ENCODE assay signal across 22 cellular contexts in the genomic region with DNA sequence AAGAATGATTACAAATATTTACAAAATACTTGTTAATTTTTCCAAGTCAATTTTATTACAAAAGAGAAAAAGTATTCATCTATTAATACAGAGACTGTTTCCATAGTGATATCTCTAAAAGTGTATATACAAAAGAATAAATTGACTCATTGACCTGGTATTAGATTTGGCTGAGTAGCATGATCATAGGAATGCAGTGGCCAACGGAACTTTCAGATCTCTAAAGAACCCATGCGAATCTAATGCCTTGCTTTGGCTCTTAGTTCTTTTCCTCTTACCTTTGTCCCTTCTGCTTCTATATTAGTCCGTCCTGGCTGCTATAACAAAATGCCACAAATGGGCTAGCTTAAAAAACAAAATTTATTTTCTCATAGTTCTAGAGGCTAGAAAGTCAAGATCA.
A peak's percentile ranks its signal among the peaks of the same experiment; 100 is the strongest.
DNase-seq lines count a peak whose midpoint lies in the region; ATAC-seq, FAIRE-seq and TF ChIP-seq lines count a peak whose summit lies in the region.
"Had no signal": no experiment of that assay in that cellular context is flagged by ENCODE, and none has a peak within 500 bp of the region (broad histone marks: within the 10 kb centered on the region; RNA-seq: fewer than 3 reads in every experiment).

No MANE protein-coding gene starts in this region.

- H3K36me3 ChIP-seq in GM23248 (ENCODE audit: low read depth) = no peaks in the 10 kb centered on the region
- H3K36me3 ChIP-seq in kidney (ENCODE audit: control insufficient read depth in 1 of 2, insufficient read depth in 2 of 2, low read length in 2 of 2) = no peaks in the 10 kb centered on the region
- H3K36me3 ChIP-seq in MM.1S (replicated peaks; ENCODE audit: insufficient read depth, low read length) = no peaks in the 10 kb centered on the region
- H3K36me3 ChIP-seq: HAP-1 had no signal

- peak; percentile 13 for DNase-seq in GM23248
- peak; percentile 57 for DNase-seq in choroid plexus epithelial cell (ENCODE audit: low read depth)
- no peak for DNase-seq in kidney
- no peak for DNase-seq in MM.1S
- no peak for DNase-seq in AG08396 (ENCODE audit: low spot score)
- DNase-seq: 8988T; ACHN; C1 segment of cervical spinal cord; Calu3; CD4-positive, alpha-beta memory T cell; COR-L47; DMS53; DMS79 treated with DMSO at 0.1 percent for 48 hours; GOT3; HFFc6 had no signal

- WGBS in GM23248 (ENCODE audit: low coverage in 1 of 2, low lambda C conversion rate in 2 of 2, missing lambda C conversion rate in 2 of 2), 2 experiments = 17 to 22% methylated on average over 3 of the region's 3 CpGs

- H3K4me1 ChIP-seq in GM23248 (ENCODE audit: insufficient read depth) (no peaks in the 10 kb centered on the region), kidney (ENCODE audit: control insufficient read depth in 1 of 2, insufficient read depth in 1 of 2, low read depth in 1 of 2, low read length in 2 of 2) (no peaks in the 10 kb centered on the region), MM.1S (ENCODE audit: low read length) (no peaks in the 10 kb centered on the region)
- H3K4me1 ChIP-seq: A549, HAP-1 had no signal

- no peak for ATAC-seq in HG02610 (IDR thresholded peaks at IDR 0.05; ENCODE audit: unreplicated experiment)
- ATAC-seq: A549 had no signal

- H3K27ac ChIP-seq in GM23248 (no peak overlapping the region), kidney (ENCODE audit: low read depth in 2 of 2, low read length in 2 of 2) (no peak overlapping the region), MM.1S (ENCODE audit: low read length) (no peak overlapping the region)
- H3K27ac ChIP-seq: A549 had no signal

- H3K27me3 ChIP-seq in GM23248 (replicated peaks; ENCODE audit: insufficient read depth) (no peaks in the 10 kb centered on the region), MM.1S (replicated peaks; ENCODE audit: insufficient read depth, low read length) (no peaks in the 10 kb centered on the region)

- H3K4me2 ChIP-seq in GM23248 (ENCODE audit: unreplicated experiment) (no peak overlapping the region), MM.1S (ENCODE audit: low read depth, low read length) (no peak overlapping the region)
- H3K4me2 ChIP-seq: A549 had no signal

- H3K4me3 ChIP-seq in GM23248 (no peak overlapping the region), choroid plexus epithelial cell (ENCODE audit: low read depth, low read length) (no peak overlapping the region), kidney (ENCODE audit: low read length in 2 of 2) (no peak overlapping the region), MM.1S (ENCODE audit: low read length) (no peak overlapping the region)
- H3K4me3 ChIP-seq: A549, HAP-1 had no signal

- H3F3A ChIP-seq in GM23248 (ENCODE audit: insufficient read depth) (no peaks in the 10 kb centered on the region), MM.1S (ENCODE audit: insufficient read depth, low read length) (no peaks in the 10 kb centered on the region)

- H2AFZ ChIP-seq in GM23248 (no peak overlapping the region), MM.1S (ENCODE audit: low read length) (no peak overlapping the region)

- intact Hi-C loops in kidney (cut with DNase I) = no loop called here

- H3K9ac ChIP-seq in GM23248 (no peak overlapping the region), kidney (ENCODE audit: low read length in 2 of 2) (no peak overlapping the region), MM.1S (ENCODE audit: low read length) (no peak overlapping the region)

- H3K79me2 ChIP-seq in GM23248 (ENCODE audit: insufficient read depth) = no peaks in the 10 kb centered on the region
- no peaks in the 10 kb centered on the region for H3K79me2 ChIP-seq in MM.1S (ENCODE audit: low read length)

- H3K9me2 ChIP-seq in GM23248 (ENCODE audit: insufficient read depth) (no peaks in the 10 kb centered on the region), MM.1S (replicated peaks; ENCODE audit: insufficient read depth, low read length) (no peaks in the 10 kb centered on the region)

- H4K20me1 ChIP-seq in GM23248 (ENCODE audit: insufficient read depth) (no peaks in the 10 kb centered on the region), MM.1S (ENCODE audit: insufficient read depth, low read length) (no peaks in the 10 kb centered on the region)

- in situ Hi-C loops in GM23248 (cut with MboI) = no loop called here

- H3K9me3 ChIP-seq in GM23248 (ENCODE audit: low read depth) (no peaks in the 10 kb centered on the region), kidney (ENCODE audit: control insufficient read depth in 1 of 2, low read length in 2 of 2) (no peaks in the 10 kb centered on the region), MM.1S (replicated peaks; ENCODE audit: insufficient read depth, low read length) (no peaks in the 10 kb centered on the region)
- H3K9me3 ChIP-seq: A549, HAP-1 had no signal

- peak; percentile 44 for FAIRE-seq in kidney (lab: Jason Lieb, UNC)
- FAIRE-seq: A549, G401.6, GM12892, GM19239, H54 had no signal

- TF ChIP-seq CTCF in choroid plexus epithelial cell (conservative IDR thresholded peaks at IDR 0.05; ENCODE audit: low read depth, low read length) (no peak), kidney (IDR thresholded peaks at IDR 0.05; ENCODE audit: borderline replicate concordance, extremely low read depth, insufficient read depth) (no peak), MM.1S (IDR thresholded peaks at IDR 0.05; ENCODE audit: low read length) (no peak)

Comparison
In these comparisons a context has a peak if more than half of its experiments do, and no peak if none do; other contexts are left out.
1. DNase-seq: peak in GM23248 (single experiment) and choroid plexus epithelial cell (single experiment); none in kidney (single experiment), MM.1S (single experiment) and AG08396 (single experiment).